Comparison of ENCODE assay signal across 17 cellular contexts in genomic region chr1:62746809-62747138, GRCh38.
"Had no signal": no experiment of that assay in that cellular context is flagged by ENCODE, and none has a peak within 500 bp of the region (broad histone marks: within the 10 kb centered on the region; RNA-seq: fewer than 3 reads in every experiment).

No MANE protein-coding gene starts in this region.

- DNase-seq: activated CD4-positive, alpha-beta memory T cell treated with anti-CD3 and anti-CD28 coated beads, Interleukin-2, amount 10 ng/mL, durations not matched to agents 7 days and 5 days; activated CD4-positive, alpha-beta T cell treated with anti-CD3 and anti-CD28 coated beads for 36 hours; activated CD8-positive, alpha-beta memory T cell treated with anti-CD3 and anti-CD28 coated beads, Interleukin-2, amount 50 U/mL, for 4 hours; activated gamma-delta T cell treated with Interleukin-2 at 50 U/mL for 16 hours; activated T-cell treated with anti-CD3 and anti-CD28 coated beads, Interleukin-2, amount 50 U/mL, for 72 hours; body of pancreas; effector CD8-positive, alpha-beta T cell; heart left ventricle; pancreas; stimulated activated CD4-positive, alpha-beta T cell treated with anti-CD3 and anti-CD28 coated beads, Interleukin-1b, Interleukin-23, amount 100 ng/mL, for 48 hours; stomach; testis; upper lobe of right lung; WERI-Rb-1 had no signal

- H3K27ac Mint-ChIP-seq: activated CD4-positive, alpha-beta memory T cell treated with anti-CD3 and anti-CD28 coated beads, Interleukin-2, amount 10 ng/mL, durations not matched to agents 7 days and 5 days; activated CD4-positive, alpha-beta T cell treated with anti-CD3 and anti-CD28 coated beads for 36 hours; activated naive CD8-positive, alpha-beta T cell; activated T-cell treated with anti-CD3 and anti-CD28 coated beads, Interleukin-2, amount 50 U/mL, for 72 hours; immature natural killer cell had no signal

- H3K27me3 ChIP-seq: body of pancreas, heart left ventricle, pancreas, stomach, testis, upper lobe of right lung had no signal

- H3K36me3 Mint-ChIP-seq: activated naive CD8-positive, alpha-beta T cell; immature natural killer cell had no signal

- H3K4me1 ChIP-seq: body of pancreas, pancreas, upper lobe of right lung had no signal

- H3K9me3 Mint-ChIP-seq: activated CD4-positive, alpha-beta memory T cell treated with anti-CD3 and anti-CD28 coated beads, Interleukin-2, amount 10 ng/mL, durations not matched to agents 7 days and 5 days; activated T-cell treated with anti-CD3 and anti-CD28 coated beads, Interleukin-2, amount 50 U/mL, for 72 hours; immature natural killer cell had no signal

- H3K4me1 Mint-ChIP-seq: activated CD4-positive, alpha-beta memory T cell treated with anti-CD3 and anti-CD28 coated beads, Interleukin-2, amount 10 ng/mL, durations not matched to agents 7 days and 5 days; activated CD4-positive, alpha-beta T cell treated with anti-CD3 and anti-CD28 coated beads for 36 hours; immature natural killer cell had no signal

- H3K36me3 ChIP-seq: heart left ventricle, pancreas, stomach, upper lobe of right lung, WERI-Rb-1 had no signal

- H3K27ac ChIP-seq: body of pancreas, heart left ventricle, pancreas, stomach, testis, upper lobe of right lung, WERI-Rb-1 had no signal

- H3K4me3 Mint-ChIP-seq: activated CD4-positive, alpha-beta memory T cell treated with anti-CD3 and anti-CD28 coated beads, Interleukin-2, amount 10 ng/mL, durations not matched to agents 7 days and 5 days; activated CD4-positive, alpha-beta T cell treated with anti-CD3 and anti-CD28 coated beads for 36 hours; activated naive CD8-positive, alpha-beta T cell; activated T-cell treated with anti-CD3 and anti-CD28 coated beads, Interleukin-2, amount 50 U/mL, for 72 hours; immature natural killer cell; neural crest cell had no signal

- ATAC-seq: activated CD4-positive, alpha-beta T cell treated with anti-CD3 and anti-CD28 coated beads for 36 hours; activated T-cell treated with anti-CD3 and anti-CD28 coated beads, Interleukin-2, amount 50 U/mL, for 72 hours had no signal

- H3K4me3 ChIP-seq: body of pancreas, pancreas, testis, upper lobe of right lung had no signal

- H3K9me3 ChIP-seq: body of pancreas, heart left ventricle, pancreas, testis, upper lobe of right lung had no signal
